ENCODE assay signal across 9 cellular contexts in the genomic region with DNA sequence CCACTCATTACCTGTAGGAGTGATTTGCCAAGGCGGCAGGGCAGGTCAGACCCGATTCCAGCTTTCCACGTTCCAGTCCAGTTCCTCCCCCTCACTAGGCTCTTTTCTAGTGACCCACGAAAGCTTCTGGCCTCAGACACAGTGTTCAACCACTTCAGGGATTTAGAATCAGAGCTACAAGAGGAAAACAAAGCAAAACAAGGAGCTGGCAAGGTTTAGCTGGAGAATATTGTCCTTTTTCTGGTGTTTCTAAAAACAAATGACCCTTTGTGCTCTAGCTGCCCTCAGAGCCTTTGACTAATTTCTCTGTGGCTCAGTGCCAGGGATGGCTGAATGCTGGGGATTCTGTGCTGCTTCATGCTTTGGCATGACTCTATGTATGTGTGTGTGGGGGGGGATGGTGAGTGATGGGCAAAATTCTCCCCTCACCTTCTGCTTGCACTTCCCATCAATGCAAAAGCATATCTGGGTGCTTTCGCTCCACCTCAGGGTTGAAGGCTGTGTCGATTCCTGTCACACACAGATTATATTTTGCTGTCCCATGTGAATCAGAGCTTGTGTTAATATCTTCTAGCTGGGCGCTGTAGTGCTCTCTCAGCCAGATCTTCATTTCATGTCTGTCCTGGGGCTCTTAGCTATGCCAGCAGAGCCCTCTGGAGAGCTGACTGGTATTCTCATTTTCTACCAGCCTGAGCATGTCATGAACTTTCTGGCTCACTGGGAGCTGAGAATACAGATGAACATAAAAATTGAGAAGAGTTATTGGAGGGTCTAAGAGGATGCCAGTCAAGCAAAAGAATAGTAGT. TPM values are rescaled to one million over a fixed set of nuclear protein-coding genes. Genes with fewer than 3 reads are reported as not detected.
DNase-seq lines count a peak whose midpoint lies in the region; ATAC-seq and TF ChIP-seq lines count a peak whose summit lies in the region.
"Had no signal": no experiment of that assay in that cellular context is flagged by ENCODE, and none has a peak within 500 bp of the region (broad histone marks: within the 10 kb centered on the region; RNA-seq: fewer than 3 reads in every experiment).

No MANE protein-coding gene starts in this region.

- no peak for TF ChIP-seq EP300 in suprapubic skin (IDR thresholded peaks at IDR 0.05)

- no peak overlapping the region for H3K4me3 ChIP-seq in suprapubic skin

- peaks cover 0 to 5% (median 0%) of the 10 kb centered on the region in 9 donors for H3K9me3 Mint-ChIP-seq in naive thymus-derived CD8-positive, alpha-beta T cell

- POLR2A ChIA-PET in naive thymus-derived CD8-positive, alpha-beta T cell (lab: Charles Lee): no interaction called here

- H3K27me3 ChIP-seq in suprapubic skin: no peaks in the 10 kb centered on the region

- H3K4me1 ChIP-seq in suprapubic skin: peaks cover 24% of the 10 kb centered on the region

- no peak for ATAC-seq in naive thymus-derived CD8-positive, alpha-beta T cell
- ATAC-seq in HG02852 (IDR thresholded peaks at IDR 0.05; ENCODE audit: unreplicated experiment): no peak

- no peaks in the 10 kb centered on the region for H3K9me3 ChIP-seq in suprapubic skin

- H3K27ac Mint-ChIP-seq in naive thymus-derived CD8-positive, alpha-beta T cell: peak overlapping the region in 1 of 10 donors; percentile 27

- TF ChIP-seq CTCF in suprapubic skin (IDR thresholded peaks at IDR 0.05): no peak

- H3K27me3 Mint-ChIP-seq in naive thymus-derived CD8-positive, alpha-beta T cell: no peaks in the 10 kb centered on the region

- H3K27ac ChIP-seq in suprapubic skin: peak overlapping the region; percentile 68

- peaks cover 0 to 12% (median 5%) of the 10 kb centered on the region in 4 donors for H3K4me1 Mint-ChIP-seq in naive thymus-derived CD8-positive, alpha-beta T cell

- no peaks in the 10 kb centered on the region for H3K36me3 ChIP-seq in suprapubic skin

- H3K4me3 Mint-ChIP-seq in naive thymus-derived CD8-positive, alpha-beta T cell: no peak overlapping the region

- peaks cover 21 to 50% (median 40%) of the 10 kb centered on the region in 3 donors for H3K36me3 Mint-ChIP-seq in naive thymus-derived CD8-positive, alpha-beta T cell

- WGBS in suprapubic skin: 26% methylated on average over 7 of the region's 7 CpGs

- TF ChIP-seq POLR2A in suprapubic skin (IDR thresholded peaks at IDR 0.05): no peak

- DNase-seq in NCI-H2196 (lab: John Stamatoyannopoulos, UW; ENCODE audit: unreplicated experiment) (peak; percentile 52), dermis blood vessel endothelial cell (peak; percentile 92), medulla oblongata (ENCODE audit: extremely low spot score) (peak; percentile 89), suprapubic skin (ENCODE audit: low spot score in 2 of 2) (no peak), mesenteric fat pad (ENCODE audit: low spot score) (no peak), DMS153 treated with DMSO at 0.1 percent for 48 hours (lab: John Stamatoyannopoulos, UW; ENCODE audit: unreplicated experiment) (no peak)
- DNase-seq in naive thymus-derived CD8-positive, alpha-beta T cell: no peak
- DNase-seq: Karpas-422 had no signal

RNA-seq across cellular contexts. Expression of gene NEDD9, which starts 19.3 kb away (rescaled TPM):
- 158 and 173 TPM in 2 replicates for total RNA-seq in dermis blood vessel endothelial cell
- total RNA-seq in suprapubic skin: 10 to 100 TPM; 18.3 to 29.8 (median 22.4) TPM
- 10 to 100 TPM; 32.4 to 34.7 TPM for total RNA-seq in naive thymus-derived CD8-positive, alpha-beta T cell
- 10 to 100 TPM; 14.7 to 20.2 (median 17.3) TPM for polyA plus RNA-seq in naive thymus-derived CD8-positive, alpha-beta T cell
- total RNA-seq in mesenteric fat pad: 107 TPM

Comparison
In these comparisons a context has a peak if more than half of its experiments do, and no peak if none do; other contexts are left out.
1. DNase-seq: peak in NCI-H2196 (single experiment), dermis blood vessel endothelial cell (single experiment) and medulla oblongata (single experiment); none in suprapubic skin (0 of 2), naive thymus-derived CD8-positive, alpha-beta T cell (0 of 10), mesenteric fat pad (single experiment) and DMS153 treated with DMSO at 0.1 percent for 48 hours (single experiment).